ENCODE assay signal across 8 cellular contexts in genomic region chr2:65435625-65436168, GRCh38. TPM values are rescaled to one million over a fixed set of nuclear protein-coding genes. Genes with fewer than 3 reads are reported as not detected.
DNase-seq lines count a peak whose midpoint lies in the region; ATAC-seq and TF ChIP-seq lines count a peak whose summit lies in the region.

No MANE protein-coding gene starts in this region.

- H3K4me3 Mint-ChIP-seq in CD8-positive, alpha-beta T cell: peak overlapping the region; percentile 87
- peak overlapping the region; percentile 88 for H3K4me3 Mint-ChIP-seq in activated naive CD8-positive, alpha-beta T cell treated with anti-CD3 and anti-CD28 coated beads, Interleukin-2, amount 10 ng/mL, durations not matched to agents 7 days and 5 days
- peak overlapping the region; percentile 96 for H3K4me3 Mint-ChIP-seq in type B pancreatic cell

- no peaks in the 10 kb centered on the region for H3K36me3 ChIP-seq in CD8-positive, alpha-beta T cell (ENCODE audit: insufficient read depth, low read length)
- H3K36me3 ChIP-seq in neuron (ENCODE audit: insufficient read depth, low read length): no peaks in the 10 kb centered on the region

- POLR2A ChIA-PET in CD8-positive, alpha-beta T cell (lab: Charles Lee): no interaction called here
- POLR2A ChIA-PET in RWPE1 (lab: Yijun Ruan, JAX; ENCODE audit: low non-redundant PET): interaction anchor here (0.8 kb wide), 1 partner anchor 183 kb away, joined by 3 read pairs; no protein-coding TSS in a partner anchor
- POLR2A ChIA-PET in activated naive CD8-positive, alpha-beta T cell treated with anti-CD3 and anti-CD28 coated beads, Interleukin-2, amount 10 ng/mL, durations not matched to agents 7 days and 5 days (lab: Charles Lee): interaction anchor here (0.7 to 2.2 kb wide), 4 partner anchors 38 to 208 kb away, joined by 4 to 6 read pairs (median 5); partner anchors contain the start of gene ACTR2

- no peak for ATAC-seq in CD8-positive, alpha-beta T cell
- ATAC-seq in GM21360 (IDR thresholded peaks at IDR 0.05; ENCODE audit: unreplicated experiment): peak; percentile 14
- ATAC-seq in activated naive CD8-positive, alpha-beta T cell treated with anti-CD3 and anti-CD28 coated beads, Interleukin-2, amount 10 ng/mL, durations not matched to agents 7 days and 5 days (ENCODE audit: low read depth): peak; percentile 16

- peak in 3 of 7 experiments; percentile 17 to 28 (median 20) for DNase-seq in CD8-positive, alpha-beta T cell
- DNase-seq in LNCaP clone FGC (ENCODE audit: low read depth) (no peak), RWPE1 (ENCODE audit: low spot score) (peak; percentile 83), glomerular visceral epithelial cell (ENCODE audit: extremely low spot score) (peak; percentile 77), type B pancreatic cell (ENCODE audit: extremely low spot score, unreplicated experiment) (peak; percentile 93)
- peak; percentile 70 for DNase-seq in activated naive CD8-positive, alpha-beta T cell treated with anti-CD3 and anti-CD28 coated beads, Interleukin-2, amount 10 ng/mL, durations not matched to agents 7 days and 5 days

- no peak for TF ChIP-seq CTCF in CD8-positive, alpha-beta T cell (IDR thresholded peaks at IDR 0.05)
- TF ChIP-seq CTCF in LNCaP clone FGC (IDR thresholded peaks at IDR 0.05; ENCODE audit: control insufficient read depth, extremely low read depth, insufficient read depth) (peak; percentile 15; the same call in 1 of the 2 replicates), RWPE1 (conservative IDR thresholded peaks at IDR 0.05; ENCODE audit: low read depth) (peak; percentile 49), type B pancreatic cell (conservative IDR thresholded peaks at IDR 0.05) (no peak)

- H3K9me3 Mint-ChIP-seq in CD8-positive, alpha-beta T cell: no peaks in the 10 kb centered on the region
- H3K9me3 Mint-ChIP-seq in activated naive CD8-positive, alpha-beta T cell treated with anti-CD3 and anti-CD28 coated beads, Interleukin-2, amount 10 ng/mL, durations not matched to agents 7 days and 5 days: peaks cover 1% of the 10 kb centered on the region
- H3K9me3 Mint-ChIP-seq in type B pancreatic cell: no peaks in the 10 kb centered on the region

- H2AFZ ChIP-seq in neuron (ENCODE audit: low read depth, low read length): peak overlapping the region; percentile 90

- peaks cover 40% of the 10 kb centered on the region for H3K27me3 Mint-ChIP-seq in CD8-positive, alpha-beta T cell (ENCODE audit: low read depth)
- peaks cover 53% of the 10 kb centered on the region for H3K27me3 Mint-ChIP-seq in activated naive CD8-positive, alpha-beta T cell treated with anti-CD3 and anti-CD28 coated beads, Interleukin-2, amount 10 ng/mL, durations not matched to agents 7 days and 5 days
- H3K27me3 Mint-ChIP-seq in type B pancreatic cell: no peaks in the 10 kb centered on the region

- no peak overlapping the region for H3K27ac Mint-ChIP-seq in CD8-positive, alpha-beta T cell
- H3K27ac Mint-ChIP-seq in activated naive CD8-positive, alpha-beta T cell treated with anti-CD3 and anti-CD28 coated beads, Interleukin-2, amount 10 ng/mL, durations not matched to agents 7 days and 5 days: no peak overlapping the region
- H3K27ac Mint-ChIP-seq in type B pancreatic cell: peak overlapping the region; percentile 97

- H3K4me3 ChIP-seq in CD8-positive, alpha-beta T cell (ENCODE audit: low read depth, low read length): peak overlapping the region; percentile 68
- peak overlapping the region; percentile 59 for H3K4me3 ChIP-seq in LNCaP clone FGC (ENCODE audit: low read depth, low read length)
- peak overlapping the region; percentile 67 for H3K4me3 ChIP-seq in neuron (ENCODE audit: low read length)

- H3K4me1 Mint-ChIP-seq in CD8-positive, alpha-beta T cell (ENCODE audit: low read depth): peaks cover 19% of the 10 kb centered on the region
- H3K4me1 Mint-ChIP-seq in activated naive CD8-positive, alpha-beta T cell treated with anti-CD3 and anti-CD28 coated beads, Interleukin-2, amount 10 ng/mL, durations not matched to agents 7 days and 5 days: peaks cover 8% of the 10 kb centered on the region
- peaks cover 33% of the 10 kb centered on the region for H3K4me1 Mint-ChIP-seq in type B pancreatic cell (ENCODE audit: unreplicated experiment)

- peaks cover 36% of the 10 kb centered on the region for H3K27me3 ChIP-seq in CD8-positive, alpha-beta T cell (ENCODE audit: insufficient read depth, low read length)
- H3K27me3 ChIP-seq in neuron (ENCODE audit: insufficient read depth, low read length): no peaks in the 10 kb centered on the region

- H3K27ac ChIP-seq in CD8-positive, alpha-beta T cell (ENCODE audit: low read depth, low read length): no peak overlapping the region
- H3K27ac ChIP-seq in RWPE1: peak overlapping the region; percentile 99

- H3K36me3 Mint-ChIP-seq in CD8-positive, alpha-beta T cell: peaks cover 6% of the 10 kb centered on the region
- no peaks in the 10 kb centered on the region for H3K36me3 Mint-ChIP-seq in activated naive CD8-positive, alpha-beta T cell treated with anti-CD3 and anti-CD28 coated beads, Interleukin-2, amount 10 ng/mL, durations not matched to agents 7 days and 5 days
- no peaks in the 10 kb centered on the region for H3K36me3 Mint-ChIP-seq in type B pancreatic cell

- CTCF ChIA-PET in CD8-positive, alpha-beta T cell (lab: Charles Lee): interaction anchor here (1.2 to 1.5 kb wide), 2 partner anchors 52 to 170 kb away, joined by 3 to 4 read pairs; no protein-coding TSS in a partner anchor
- CTCF ChIA-PET in RWPE1 (lab: Yijun Ruan, JAX): interaction anchor here (0.9 to 1.9 kb wide), 2 partner anchors 116 to 142 kb away, joined by 3 to 4 read pairs; no protein-coding TSS in a partner anchor

- no peaks in the 10 kb centered on the region for H3K9me3 ChIP-seq in CD8-positive, alpha-beta T cell (ENCODE audit: low read length)
- no peaks in the 10 kb centered on the region for H3K9me3 ChIP-seq in neuron (ENCODE audit: low read length)

- intact Hi-C loops in CD8-positive, alpha-beta T cell (cut with DNase I, micrococcal nuclease): loop anchor here (10.0 kb wide), 3 partner anchors 171 to 1601 kb away; partner anchors contain the start of gene UGP2 (in 1 of the 2)

- peaks cover 27% of the 10 kb centered on the region for H3K4me1 ChIP-seq in CD8-positive, alpha-beta T cell (ENCODE audit: insufficient read depth, low read length)
- H3K4me1 ChIP-seq in neuron (ENCODE audit: insufficient read depth, low read length): peaks cover 41% of the 10 kb centered on the region

RNA-seq across cellular contexts. Expression of gene SPRED2, which starts 3.3 kb away (rescaled TPM):
- 1 to 10 TPM; 2.3 to 2.5 TPM for total RNA-seq in CD8-positive, alpha-beta T cell
- 1 to 10 TPM; 9.3 to 9.9 TPM for total RNA-seq in activated naive CD8-positive, alpha-beta T cell treated with anti-CD3 and anti-CD28 coated beads, Interleukin-2, amount 10 ng/mL, durations not matched to agents 7 days and 5 days
- 38.9 and 43.0 TPM in 2 replicates for total RNA-seq in type B pancreatic cell (ENCODE audit: low replicate concordance)

Comparison
In these comparisons a context has a peak if more than half of its experiments do, and no peak if none do; other contexts are left out.
1. CTCF ChIP-seq: peak in LNCaP clone FGC (single experiment) and RWPE1 (single experiment); none in CD8-positive, alpha-beta T cell (single experiment) and type B pancreatic cell (single experiment).
2. Peak in every context shown above with its lines, with median percentiles within 50 percentile points of each other: H3K4me3 ChIP-seq and H3K4me3 Mint-ChIP-seq.